12 cellular contexts compared by ENCODE assay signal in the genomic region with DNA sequence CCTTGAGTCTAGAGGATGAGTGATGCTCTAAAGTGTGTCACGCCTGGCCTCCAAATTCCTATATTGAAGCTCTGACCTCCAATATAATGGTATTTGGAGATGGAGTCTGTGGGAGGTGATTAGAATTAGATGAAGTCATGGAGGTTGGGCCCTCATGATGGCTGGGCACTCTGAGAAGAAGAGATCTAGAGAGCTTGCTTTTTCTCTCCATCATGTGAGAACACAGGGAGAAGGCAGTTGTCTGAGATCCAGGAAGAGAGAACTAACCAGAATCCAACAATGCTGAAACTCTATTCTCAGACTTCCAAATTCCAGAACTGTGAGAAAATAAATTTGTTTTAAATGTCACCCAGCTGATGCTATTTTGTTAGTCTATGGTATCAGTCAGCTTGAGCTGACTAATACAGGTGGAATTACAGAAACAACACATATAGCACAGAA. TPM values are rescaled to one million over a fixed set of nuclear protein-coding genes. Genes with fewer than 3 reads are reported as not detected.
DNase-seq lines count a peak whose midpoint lies in the region; ATAC-seq and TF ChIP-seq lines count a peak whose summit lies in the region.
"Had no signal": no experiment of that assay in that cellular context is flagged by ENCODE, and none has a peak within 500 bp of the region (broad histone marks: within the 10 kb centered on the region; RNA-seq: fewer than 3 reads in every experiment).

No MANE protein-coding gene starts in this region.

- no peak for ATAC-seq in activated naive CD4-positive, alpha-beta T cell treated with anti-CD3 and anti-CD28 coated beads, Interleukin-2, amount 50 U/mL, for 72 hours
- ATAC-seq in T-helper 17 cell: no peak
- no peak for ATAC-seq in stimulated activated naive B cell treated with anti-CD40 and anti-IgM and Interleukin-4, amounts not matched to agents 10 μg/mL and 1 μg/mL and 100 μg/mL, for 72 hours (replicated peaks)
- ATAC-seq: GM12878 had no signal

- peak overlapping the region; percentile 3 to 43 for H3K27ac Mint-ChIP-seq in activated naive CD4-positive, alpha-beta T cell treated with anti-CD3 and anti-CD28 coated beads, Interleukin-2, amount 50 U/mL, for 72 hours
- H3K27ac Mint-ChIP-seq in T-helper 17 cell: peak overlapping the region; percentile 57
- peak overlapping the region; percentile 5 for H3K27ac Mint-ChIP-seq in stimulated activated naive B cell treated with anti-CD40 and anti-IgM and Interleukin-4, amounts not matched to agents 10 μg/mL and 1 μg/mL and 100 μg/mL, for 72 hours

- H3K9me3 Mint-ChIP-seq in activated naive CD4-positive, alpha-beta T cell treated with anti-CD3 and anti-CD28 coated beads, Interleukin-2, amount 50 U/mL, for 72 hours: no peaks in the 10 kb centered on the region
- no peaks in the 10 kb centered on the region for H3K9me3 Mint-ChIP-seq in stimulated activated naive B cell treated with anti-CD40 and anti-IgM and Interleukin-4, amounts not matched to agents 10 μg/mL and 1 μg/mL and 100 μg/mL, for 72 hours

- H3K27me3 Mint-ChIP-seq in T-helper 17 cell: no peaks in the 10 kb centered on the region
- no peaks in the 10 kb centered on the region for H3K27me3 Mint-ChIP-seq in stimulated activated naive B cell treated with anti-CD40 and anti-IgM and Interleukin-4, amounts not matched to agents 10 μg/mL and 1 μg/mL and 100 μg/mL, for 72 hours

- TF ChIP-seq POLR2A in erythroblast (IDR thresholded peaks at IDR 0.05; ENCODE audit: low read length): no peak

- H3K4me1 Mint-ChIP-seq in T-helper 17 cell: peaks cover 31% of the 10 kb centered on the region
- peaks cover 21 to 49% of the 10 kb centered on the region in 2 donors for H3K4me1 Mint-ChIP-seq in stimulated activated naive B cell treated with anti-CD40 and anti-IgM and Interleukin-4, amounts not matched to agents 10 μg/mL and 1 μg/mL and 100 μg/mL, for 72 hours

- H3K4me3 ChIP-seq in foreskin fibroblast (ENCODE audit: low read depth in 1 of 2, low read length in 2 of 2): no peak overlapping the region
- H3K4me3 ChIP-seq: GM12878 had no signal

- H3K9me3 ChIP-seq in T-helper 17 cell (ENCODE audit: control insufficient read depth, low read length, poor library complexity, severe bottlenecking): no peaks in the 10 kb centered on the region

- no peak for TF ChIP-seq CTCF in foreskin fibroblast (IDR thresholded peaks at IDR 0.05; ENCODE audit: low read depth, low read length)

- DNase-seq in activated naive CD4-positive, alpha-beta T cell treated with anti-CD3 and anti-CD28 coated beads, Interleukin-2, amount 50 U/mL, for 72 hours (ENCODE audit: low spot score in 2 of 2): no peak
- DNase-seq in activated naive CD4-positive, alpha-beta T cell treated with Interleukin-2 at 50 U/mL for 16 hours: no peak
- DNase-seq in T-helper 17 cell: no peak
- peak; percentile 45 to 62 for DNase-seq in foreskin fibroblast
- no peak for DNase-seq in stimulated activated naive B cell treated with anti-CD40 and anti-IgM and Interleukin-4, amounts not matched to agents 10 μg/mL and 1 μg/mL and 100 μg/mL, for 72 hours
- DNase-seq in cerebellar nuclear complex (lab: John Stamatoyannopoulos, UW): no peak
- no peak for DNase-seq in erythroblast (lab: John Stamatoyannopoulos, UW)
- no peak for DNase-seq in NCI-H1694 (lab: John Stamatoyannopoulos, UW)
- DNase-seq: AML-193; NCI-H345; stimulated activated naive CD4-positive, alpha-beta T cell treated with Interleukin-2 at 50 U/mL for 16 hours had no signal

- H3K4me3 Mint-ChIP-seq in T-helper 17 cell: no peak overlapping the region
- no peak overlapping the region for H3K4me3 Mint-ChIP-seq in stimulated activated naive B cell treated with anti-CD40 and anti-IgM and Interleukin-4, amounts not matched to agents 10 μg/mL and 1 μg/mL and 100 μg/mL, for 72 hours

- H3K36me3 Mint-ChIP-seq in activated naive CD4-positive, alpha-beta T cell treated with anti-CD3 and anti-CD28 coated beads, Interleukin-2, amount 50 U/mL, for 72 hours: peaks cover 0 to 4% of the 10 kb centered on the region in 2 donors
- no peaks in the 10 kb centered on the region for H3K36me3 Mint-ChIP-seq in T-helper 17 cell (ENCODE audit: low read depth)
- peaks cover 4 to 12% of the 10 kb centered on the region in 2 donors for H3K36me3 Mint-ChIP-seq in stimulated activated naive B cell treated with anti-CD40 and anti-IgM and Interleukin-4, amounts not matched to agents 10 μg/mL and 1 μg/mL and 100 μg/mL, for 72 hours

RNA-seq across cellular contexts. Expression of gene RNF216, which starts 15.1 kb away (rescaled TPM):
- total RNA-seq in activated naive CD4-positive, alpha-beta T cell treated with anti-CD3 and anti-CD28 coated beads, Interleukin-2, amount 50 U/mL, for 72 hours: 10 to 100 TPM; 42.1 to 43.8 TPM
- 10 to 100 TPM; 74.1 to 74.7 TPM for total RNA-seq in T-helper 17 cell

Comparison
In these comparisons a context has a peak if more than half of its experiments do, and no peak if none do; other contexts are left out.
1. DNase-seq: peak in foreskin fibroblast (2 of 2); none in activated naive CD4-positive, alpha-beta T cell treated with anti-CD3 and anti-CD28 coated beads, Interleukin-2, amount 50 U/mL, for 72 hours (0 of 2), activated naive CD4-positive, alpha-beta T cell treated with Interleukin-2 at 50 U/mL for 16 hours (single experiment), T-helper 17 cell (0 of 3), stimulated activated naive B cell treated with anti-CD40 and anti-IgM and Interleukin-4, amounts not matched to agents 10 μg/mL and 1 μg/mL and 100 μg/mL, for 72 hours (single experiment), cerebellar nuclear complex (0 of 2), erythroblast (0 of 2) and NCI-H1694 (single experiment).
2. H3K27ac Mint-ChIP-seq: peak in every context shown above with its lines; median percentile 57 in T-helper 17 cell; 23 in activated naive CD4-positive, alpha-beta T cell treated with anti-CD3 and anti-CD28 coated beads, Interleukin-2, amount 50 U/mL, for 72 hours; 5 in stimulated activated naive B cell treated with anti-CD40 and anti-IgM and Interleukin-4, amounts not matched to agents 10 μg/mL and 1 μg/mL and 100 μg/mL, for 72 hours.